In genomic region chr6:33204415-33205171, GRCh38 we compare ENCODE assay signal across 8 cellular contexts. TPM values are rescaled to one million over a fixed set of nuclear protein-coding genes. Genes with fewer than 3 reads are reported as not detected.
DNase-seq lines count a peak whose midpoint lies in the region; ATAC-seq, FAIRE-seq and TF ChIP-seq lines count a peak whose summit lies in the region.

HSD17B8 (plus strand) TSS chr6:33204655; CDS start chr6:33204669, 14 bp downstream.

- peak within 1 kb of the TSS; percentile 81 to 85 for H3K27ac ChIP-seq in breast epithelium
- peak within 1 kb of the TSS; percentile 45 to 83 for H3K27ac ChIP-seq in small intestine (ENCODE audit: low read depth in 1 of 2, low read length in 1 of 2)

- peak; percentile 52 for ATAC-seq in GM18498 (IDR thresholded peaks at IDR 0.05; ENCODE audit: unreplicated experiment)
- peak; percentile 31 for ATAC-seq in HG03039 (IDR thresholded peaks at IDR 0.05; ENCODE audit: unreplicated experiment)
- peak; percentile 67 for ATAC-seq in WTC11
- ATAC-seq in GM18870 (IDR thresholded peaks at IDR 0.05; ENCODE audit: unreplicated experiment) = no peak

- DNase-seq in NCI-H2196 (lab: John Stamatoyannopoulos, UW; ENCODE audit: unreplicated experiment) (peak; percentile 99), WTC11 (ENCODE audit: low spot score) (peak; percentile 98), breast epithelium (ENCODE audit: low spot score in 2 of 2) (peak; percentile 93), immature natural killer cell (peak; percentile 88 to 89 (median 88)), small intestine (peak; percentile 94)

- H3K36me3 ChIP-seq in breast epithelium = no peaks in the 10 kb centered on the region
- H3K36me3 ChIP-seq in small intestine (ENCODE audit: control insufficient read depth in 2 of 2, insufficient read depth in 2 of 2, low read length in 2 of 2) = peaks cover 5 to 12% of the 10 kb centered on the region in 2 donors

- H3K9me3 ChIP-seq in breast epithelium = no peaks in the 10 kb centered on the region
- H3K9me3 ChIP-seq in small intestine (ENCODE audit: control insufficient read depth, low read depth) = no peaks in the 10 kb centered on the region

- peaks cover 28% of the 10 kb centered on the region for H3K27me3 Mint-ChIP-seq in WTC11 (ENCODE audit: low read depth)
- peaks cover 18 to 26% (median 20%) of the 10 kb centered on the region in 3 donors for H3K27me3 Mint-ChIP-seq in immature natural killer cell (ENCODE audit: low read depth in 3 of 3)

- H3K4me1 ChIP-seq in breast epithelium (peaks cover 15 to 33% of the 10 kb centered on the region in 2 donors), small intestine (ENCODE audit: control insufficient read depth in 2 of 2, insufficient read depth in 1 of 2, low read depth in 1 of 2, low read length in 1 of 2) (peaks cover 9 to 10% of the 10 kb centered on the region in 2 donors)

- H3K9me3 Mint-ChIP-seq in WTC11 (no peaks in the 10 kb centered on the region), immature natural killer cell (no peaks in the 10 kb centered on the region)

- POLR2A ChIA-PET in WTC11 (lab: Charles Lee) = interaction anchor here (0.6 to 2.0 kb wide), 4 partner anchors 11 to 233 kb away, joined by 3 to 8 read pairs (median 4); no protein-coding TSS in a partner anchor

- no peak for FAIRE-seq in small intestine (lab: Jason Lieb, UNC)

- 0 to 1% (median 1%) methylated on average over 35 to 47 of the region's 47 CpGs for WGBS in small intestine, 3 donors

- H3K36me3 Mint-ChIP-seq in WTC11 = peaks cover 29% of the 10 kb centered on the region
- peaks cover 7 to 23% (median 8%) of the 10 kb centered on the region in 3 donors for H3K36me3 Mint-ChIP-seq in immature natural killer cell

- H3K27me3 ChIP-seq in breast epithelium (no peaks in the 10 kb centered on the region), small intestine (ENCODE audit: control insufficient read depth in 2 of 2, insufficient read depth in 2 of 2, low read length in 2 of 2) (no peaks in the 10 kb centered on the region)

- H3K4me3 Mint-ChIP-seq in WTC11 = peak within 1 kb of the TSS; percentile 88
- H3K4me3 Mint-ChIP-seq in immature natural killer cell = peak within 1 kb of the TSS; percentile 86 to 100 (median 93)

- H3K4me1 Mint-ChIP-seq in WTC11 (peaks cover 52% of the 10 kb centered on the region), immature natural killer cell (peaks cover 58 to 61% of the 10 kb centered on the region in 2 donors)

- no peak for TF ChIP-seq POLR2A in breast epithelium (IDR thresholded peaks at IDR 0.05)

- peak within 1 kb of the TSS; percentile 76 for H3K27ac Mint-ChIP-seq in WTC11
- peak within 1 kb of the TSS; percentile 71 to 94 (median 82) for H3K27ac Mint-ChIP-seq in immature natural killer cell

- H3K4me3 ChIP-seq in breast epithelium (peak within 1 kb of the TSS; percentile 62 to 87 (median 74)), small intestine (ENCODE audit: low read depth in 1 of 2, low read length in 2 of 2) (peak within 1 kb of the TSS; percentile 63 to 71)

- TF ChIP-seq CTCF in WTC11 (IDR thresholded peaks at IDR 0.05) = no peak
- TF ChIP-seq CTCF in breast epithelium (IDR thresholded peaks at IDR 0.05) = no peak

- CTCF ChIA-PET in WTC11 (lab: Charles Lee) = interaction anchor here (0.6 to 2.4 kb wide), 12 partner anchors 8 to 968 kb away, joined by 3 to 31 read pairs (median 4); partner anchors contain the start of genes B3GALT4 and COL11A2

- intact Hi-C loops in breast epithelium (cut with DNase I; ENCODE audit: low total_unique reads) = no loop called here

TF ChIP-seq in WTC11, 78 proteins besides CTCF, POLR2A, EP300 and RAD21 (continues in another document):
- TF ChIP-seq TP53 (CRISPR knock-in tag; IDR thresholded peaks at IDR 0.05) (no peak), ZBTB21 (CRISPR knock-in tag; IDR thresholded peaks at IDR 0.05; ENCODE audit: borderline replicate concordance) (no peak), TEAD1 (CRISPR knock-in tag; IDR thresholded peaks at IDR 0.05) (peak; percentile 82), HMGXB4 (CRISPR knock-in tag; IDR thresholded peaks at IDR 0.05) (peak; percentile 43; the same call in 1 of the 2 replicates), SP1 (CRISPR knock-in tag; conservative IDR thresholded peaks at IDR 0.05) (peak; percentile 98), PRDM15 (CRISPR knock-in tag; IDR thresholded peaks at IDR 0.05) (peak; percentile 46), NR2C2 (CRISPR knock-in tag; IDR thresholded peaks at IDR 0.05) (no peak), KAT7 (CRISPR knock-in tag; IDR thresholded peaks at IDR 0.05; ENCODE audit: borderline replicate concordance) (no peak), ERG (CRISPR knock-in tag; IDR thresholded peaks at IDR 0.05) (0 out of 2 replicates have a peak, but pooled peaks have one; percentile 57), E2F4 (CRISPR knock-in tag; IDR thresholded peaks at IDR 0.05; ENCODE audit: borderline replicate concordance, low read depth) (no peak), JAZF1 (CRISPR knock-in tag; IDR thresholded peaks at IDR 0.05) (no peak)

RNA-seq across cellular contexts. Expression of gene HSD17B8, which starts in this region (rescaled TPM):
- total RNA-seq in WTC11 (2021) (7.3 to 8.1 TPM (median 7.7 TPM) in 3 replicates), breast epithelium (10 to 100 TPM; 17.0 to 33.8 (median 18.4) TPM)
- polyA plus RNA-seq in immature natural killer cell (10 to 100 TPM; 28.8 to 47.6 (median 34.3) TPM), small intestine (10 to 100 TPM; 30.9 to 33.8 (median 32.2) TPM)
